ENCODE assay signal across 17 cellular contexts in the genomic region with DNA sequence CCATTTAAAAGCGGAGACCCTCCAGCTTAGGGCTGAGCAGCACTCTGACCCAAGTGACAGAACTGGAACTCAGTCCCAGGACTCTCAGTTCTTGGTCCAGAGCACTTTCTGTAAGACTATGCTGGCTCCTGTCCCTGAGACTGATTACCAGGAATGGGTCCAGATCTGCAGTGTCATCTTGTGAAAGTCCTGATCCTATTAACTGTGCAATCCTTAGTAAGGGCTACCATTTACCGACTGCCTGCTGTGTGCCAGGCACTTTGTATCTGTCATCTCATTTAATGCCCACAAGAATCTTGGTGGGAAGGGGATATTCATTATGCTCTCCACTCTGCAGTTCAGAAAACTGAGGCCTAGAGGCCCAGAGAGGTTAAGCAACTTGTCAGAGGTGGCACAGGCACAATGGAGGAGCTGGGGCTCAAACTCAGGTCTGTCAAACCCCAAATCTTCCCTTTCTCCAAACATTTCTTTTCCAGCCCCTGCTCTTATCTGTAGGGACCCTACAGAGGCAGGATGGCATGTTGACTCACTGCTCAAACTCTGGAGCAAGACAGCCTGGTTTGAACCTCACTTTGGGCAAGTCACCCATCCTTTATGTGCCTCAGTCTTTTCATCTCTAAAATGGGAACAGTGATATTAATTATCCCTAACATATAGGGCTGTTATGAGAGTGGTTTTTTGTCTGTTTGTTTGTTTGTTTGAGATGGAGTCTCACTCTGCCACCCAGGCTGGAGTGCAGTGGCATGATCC. TPM values are rescaled to one million over a fixed set of nuclear protein-coding genes. Genes with fewer than 3 reads are reported as not detected.
"Had no signal": no experiment of that assay in that cellular context is flagged by ENCODE, and none has a peak within 500 bp of the region (broad histone marks: within the 10 kb centered on the region; RNA-seq: fewer than 3 reads in every experiment).

No MANE protein-coding gene starts in this region.

- H3K27ac ChIP-seq: adrenal gland had no signal

- H3K36me3 ChIP-seq: adrenal gland had no signal

- H3K4me1 ChIP-seq: adrenal gland had no signal

- H3K9me3 ChIP-seq: adrenal gland had no signal

- H3K27me3 ChIP-seq: adrenal gland had no signal

- DNase-seq: activated CD4-positive, alpha-beta T cell treated with anti-CD3 and anti-CD28 coated beads for 4 hours; activated CD8-positive, alpha-beta memory T cell treated with anti-CD3 and anti-CD28 coated beads, Interleukin-2, amount 50 U/mL, for 4 hours; activated CD8-positive, alpha-beta T cell treated with anti-CD3 and anti-CD28 coated beads for 36 hours; activated naive CD4-positive, alpha-beta T cell treated with anti-CD3 and anti-CD28 coated beads, Interleukin-2, amount 50 U/mL, for 16 hours; activated naive CD8-positive, alpha-beta T cell treated with anti-CD3 and anti-CD28 coated beads, Interleukin-2, amount 10 ng/mL, durations not matched to agents 7 days and 5 days; adrenal gland; anterior cingulate cortex; NCI-H1092; NCI-H1417; NCI-H1930; NCI-H2171 treated with DMSO at 0.1 percent for 48 hours; NCI-H226; NCI-H526; PC-3; SHP77 treated with DMSO at 0.1 percent for 48 hours had no signal

- H3K4me3 ChIP-seq: adrenal gland had no signal

- ATAC-seq: activated CD4-positive, CD25-positive, alpha-beta regulatory T cell treated with anti-CD3 and anti-CD28 coated beads, Interleukin-2, amount 50 U/mL, for 24 hours; activated CD8-positive, alpha-beta T cell treated with anti-CD3 and anti-CD28 coated beads for 36 hours; PC-3 had no signal

RNA-seq across cellular contexts. Expression of a gene that starts 57.6 kb away (rescaled TPM):
- total RNA-seq: SK-MEL-5 had no signal
